In genomic region chr11:64846998-64847666, GRCh38 we compare ENCODE assay signal across 8 cellular contexts. TPM values are rescaled to one million over a fixed set of nuclear protein-coding genes. Genes with fewer than 3 reads are reported as not detected.
A peak's percentile ranks its signal among the peaks of the same experiment; 100 is the strongest.
DNase-seq lines count a peak whose midpoint lies in the region; ATAC-seq and TF ChIP-seq lines count a peak whose summit lies in the region.

No MANE protein-coding gene starts in this region.

- no peak for TF ChIP-seq POLR2A in erythroblast (IDR thresholded peaks at IDR 0.05; ENCODE audit: low read length)

- DNase-seq in DMS53 treated with DMSO at 0.1 percent for 48 hours (lab: John Stamatoyannopoulos, UW; ENCODE audit: unreplicated experiment) = peak; percentile 91
- DNase-seq in LHCN-M2 (ENCODE audit: low read depth) = peak; percentile 89
- peak; percentile 83 to 95 for DNase-seq in PC-9
- DNase-seq in activated T-cell treated with anti-CD3 and anti-CD28 coated beads for 48 hours (ENCODE audit: low read depth) = peak; percentile 88
- peak; percentile 89 to 95 for DNase-seq in erythroblast (lab: John Stamatoyannopoulos, UW)
- peak; percentile 95 for DNase-seq in myocyte (ENCODE audit: low read depth)
- DNase-seq in stimulated activated CD8-positive, alpha-beta memory T cell treated with anti-CD3 and anti-CD28 coated beads, Interleukin-7, amount 100 ng/mL, for 1 hour (ENCODE audit: low read depth in 2 of 2) = peak; percentile 79 to 88

- H3K4me3 ChIP-seq in PC-9 = no peak overlapping the region

- no peak for ATAC-seq in GM18517 (IDR thresholded peaks at IDR 0.05; ENCODE audit: unreplicated experiment)

- H2AFZ ChIP-seq in PC-9 = no peak overlapping the region

- H3K36me3 ChIP-seq in PC-9 (ENCODE audit: low read depth) = no peaks in the 10 kb centered on the region

- H4K20me1 ChIP-seq in PC-9 (ENCODE audit: insufficient read depth) = no peaks in the 10 kb centered on the region

- POLR2A ChIA-PET in PC-9 (lab: Charles Lee; ENCODE audit: unreplicated experiment) = interaction anchor here (0.6 kb wide), 2 partner anchors 69 to 506 kb away, joined by 4 to 5 read pairs; no protein-coding TSS in a partner anchor

- H3K27me3 ChIP-seq in PC-9 (ENCODE audit: insufficient read depth, low read depth) = no peaks in the 10 kb centered on the region

- peak; percentile 98 for TF ChIP-seq CTCF in PC-9 (conservative IDR thresholded peaks at IDR 0.05)

- CTCF ChIA-PET in PC-9 (lab: Charles Lee) = interaction anchor here (0.6 to 3.3 kb wide), 6 partner anchors 18 to 446 kb away, joined by 9 to 23 read pairs (median 12); no protein-coding TSS in a partner anchor

- H3F3A ChIP-seq in PC-9 (ENCODE audit: insufficient read depth, low read depth) = peaks cover 65% of the 10 kb centered on the region; the same call in 1 of the 2 replicates

- intact Hi-C loops in PC-9 (cut with micrococcal nuclease; ENCODE audit: unreplicated experiment) = loop anchor here (1.0 to 5.0 kb wide), 6 partner anchors 47 to 405 kb away; partner anchors contain the start of genes SNX15 and TM7SF2

- H3K4me1 ChIP-seq in PC-9 (replicated peaks; ENCODE audit: insufficient read depth) = peaks cover 70% of the 10 kb centered on the region

- H3K4me2 ChIP-seq in PC-9 = peak overlapping the region; percentile 13; the same call in 1 of the 2 replicates

- H3K27ac ChIP-seq in PC-9 = no peak overlapping the region

- H3K9me2 ChIP-seq in PC-9 (ENCODE audit: insufficient read depth) = no peaks in the 10 kb centered on the region

- no TSS peak for BruUV-seq in PC-9 (replicated peaks; lab: Mats Ljungman, UMichigan)

- H3K79me2 ChIP-seq in PC-9 (ENCODE audit: low read depth) = peaks cover 10% of the 10 kb centered on the region

- no peaks in the 10 kb centered on the region for H3K9me3 ChIP-seq in PC-9 (ENCODE audit: insufficient read depth, low read depth)

RNA-seq across cellular contexts. Expression of gene CDC42BPG, which starts 2.7 kb away (rescaled TPM):
- total RNA-seq in LHCN-M2 (2014; rRNA removed) (0.11 TPM in 1 of 2 replicates, not detected in the other), PC-9 (2021) (31.3 and 33.8 TPM in 2 replicates), myocyte (0.62 and 2.0 TPM in 2 replicates)
- polyA plus RNA-seq in LHCN-M2 (2012) = 0.06 TPM
- polyA plus RNA-seq in myocyte (2012) = 0.61 TPM

RNA-seq across cellular contexts. Expression of gene EHD1, which starts 31.3 kb away (rescaled TPM):
- total RNA-seq in LHCN-M2 (2014; rRNA removed) = 73.5 and 84.6 TPM in 2 replicates
- 114 TPM for polyA plus RNA-seq in LHCN-M2 (2012)
- 110 and 134 TPM in 2 replicates for total RNA-seq in PC-9 (2021)
- 58.0 and 60.4 TPM in 2 replicates for total RNA-seq in myocyte
- polyA plus RNA-seq in myocyte (2012) = 59.5 TPM

RNA-seq across cellular contexts. Expression of gene MEN1, which starts 36.8 kb away (rescaled TPM):
- 19.8 and 25.3 TPM in 2 replicates for total RNA-seq in LHCN-M2 (2014; rRNA removed)
- polyA plus RNA-seq in LHCN-M2 (2012) = 19.2 TPM
- total RNA-seq in PC-9 (2021) = 48.7 and 61.6 TPM in 2 replicates
- total RNA-seq in myocyte = 10.5 and 13.7 TPM in 2 replicates
- 20.6 TPM for polyA plus RNA-seq in myocyte (2012)

RNA-seq across cellular contexts. Expression of gene MAP4K2, which starts 44.1 kb away (rescaled TPM):
- total RNA-seq in LHCN-M2 (2014; rRNA removed) = 10.8 and 11.3 TPM in 2 replicates
- 7.6 TPM for polyA plus RNA-seq in LHCN-M2 (2012)
- total RNA-seq in PC-9 (2021) = 32.6 and 34.3 TPM in 2 replicates
- 7.1 and 10.8 TPM in 2 replicates for total RNA-seq in myocyte
- 6.3 TPM for polyA plus RNA-seq in myocyte (2012)

Comparison
In these comparisons a context has a peak if more than half of its experiments do, and no peak if none do; other contexts are left out.
1. RNA of gene CDC42BPG, which starts 2.7 kb away (total RNA-seq): 31.3 to 33.8 TPM in PC-9; 0.62 to 2.0 TPM in myocyte and 0.11 TPM in LHCN-M2; every median in the first group is over 10 times any median in the second.
2. Peak in every context shown above with its lines, with median percentiles within 50 percentile points of each other: DNase-seq.